ENCODE assay signal across 18 cellular contexts in genomic region chr9:105204416-105204815, GRCh38.
"Had no signal": no experiment of that assay in that cellular context is flagged by ENCODE, and none has a peak within 500 bp of the region (broad histone marks: within the 10 kb centered on the region; RNA-seq: fewer than 3 reads in every experiment).

No MANE protein-coding gene starts in this region.

- ATAC-seq: effector memory CD8-positive, alpha-beta T cell; heart right ventricle; left lobe of liver; mucosa of descending colon; naive thymus-derived CD8-positive, alpha-beta T cell; stimulated activated effector memory CD8-positive, alpha-beta T cell treated with anti-CD3 and anti-CD28 coated beads, Interleukin-12 subunit alpha, Interleukin-12 subunit beta, amount 100 ng/mL, for 72 hours had no signal

- H3K4me3 ChIP-seq: esophagus muscularis mucosa, heart right ventricle, mucosa of descending colon, right atrium auricular region, sigmoid colon, tibial artery, upper lobe of left lung, uterus had no signal

- DNase-seq: effector memory CD8-positive, alpha-beta T cell; heart right ventricle; islet precursor cell; mucosa of descending colon; naive thymus-derived CD8-positive, alpha-beta T cell; posterior cingulate gyrus; sigmoid colon; small intestine; stimulated activated CD4-positive, alpha-beta T cell treated with anti-CD3 and anti-CD28 coated beads, Interleukin-12 subunit alpha, Interleukin-12 subunit beta, amount 100 ng/mL, for 4 hours; stimulated activated CD8-positive, alpha-beta memory T cell treated with anti-CD3 and anti-CD28 coated beads, Interleukin-4, amount 100 ng/mL, for 48 hours; tibial artery; upper lobe of left lung; uterus had no signal

- FAIRE-seq: colon, small intestine had no signal
